1 cellular context compared by ENCODE assay signal in the genomic region with DNA sequence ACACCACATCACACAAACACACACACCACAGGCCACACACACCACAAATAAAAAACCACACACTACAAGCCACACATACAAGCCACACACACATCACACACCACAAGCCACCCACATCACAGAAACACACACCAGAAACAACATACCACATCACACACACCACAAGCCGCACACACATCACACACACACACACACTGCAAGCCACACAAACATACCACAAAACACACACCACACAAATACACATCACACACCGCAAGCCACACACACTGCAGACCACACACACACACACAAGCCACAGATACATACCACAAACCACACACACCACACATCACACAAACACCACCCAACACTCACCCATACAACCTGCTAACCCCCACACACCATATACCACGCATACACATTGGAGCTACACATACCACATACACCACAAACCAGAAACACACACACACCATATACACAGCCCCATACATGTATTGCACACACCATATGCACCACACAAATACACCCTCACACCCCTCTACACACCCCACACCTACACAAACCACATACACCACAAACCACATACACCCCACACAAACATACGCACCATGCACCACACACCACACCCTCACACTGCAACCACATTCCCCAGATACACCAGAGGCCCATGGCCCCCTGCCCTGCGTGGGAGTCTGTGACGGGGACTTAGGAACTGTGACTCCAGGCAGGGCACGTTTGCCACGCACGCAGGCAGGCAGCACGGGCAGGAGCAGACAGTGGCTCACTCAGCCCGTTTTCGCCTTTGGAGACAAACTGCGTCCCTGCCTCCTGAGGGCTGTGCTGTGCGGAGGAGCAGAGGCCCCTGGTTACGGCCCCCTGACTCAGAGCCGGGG.
A peak's percentile ranks its signal among the peaks of the same experiment; 100 is the strongest.
TF ChIP-seq lines count a peak whose summit lies in the region.

No MANE protein-coding gene starts in this region.

TF ChIP-seq in K562, 482 proteins besides CTCF, POLR2A, EP300 and RAD21 (continued from another document and continues in another):
- TF ChIP-seq, protein P1, sequence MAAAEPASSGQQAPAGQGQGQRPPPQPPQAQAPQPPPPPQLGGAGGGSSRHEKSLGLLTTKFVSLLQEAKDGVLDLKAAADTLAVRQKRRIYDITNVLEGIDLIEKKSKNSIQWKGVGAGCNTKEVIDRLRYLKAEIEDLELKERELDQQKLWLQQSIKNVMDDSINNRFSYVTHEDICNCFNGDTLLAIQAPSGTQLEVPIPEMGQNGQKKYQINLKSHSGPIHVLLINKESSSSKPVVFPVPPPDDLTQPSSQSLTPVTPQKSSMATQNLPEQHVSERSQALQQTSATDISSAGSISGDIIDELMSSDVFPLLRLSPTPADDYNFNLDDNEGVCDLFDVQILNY (CRISPR knock-in tag; IDR thresholded peaks at IDR 0.05), result peak; percentile 62; the same call in 1 of the 2 replicates
- no peak for TF ChIP-seq MXI1 (IDR thresholded peaks at IDR 0.05; ENCODE audit: low read depth, low read length)
- 0 out of 2 replicates have a peak, but pooled peaks have one; percentile 40 for TF ChIP-seq SUPT5H (IDR thresholded peaks at IDR 0.05)
- TF ChIP-seq NFYB (IDR thresholded peaks at IDR 0.05; ENCODE audit: extremely low read depth, insufficient read length), result no peak
- TF ChIP-seq ZNF589 (CRISPR knock-in tag; IDR thresholded peaks at IDR 0.05; ENCODE audit: low read depth), result no peak
- TF ChIP-seq, protein P2, sequence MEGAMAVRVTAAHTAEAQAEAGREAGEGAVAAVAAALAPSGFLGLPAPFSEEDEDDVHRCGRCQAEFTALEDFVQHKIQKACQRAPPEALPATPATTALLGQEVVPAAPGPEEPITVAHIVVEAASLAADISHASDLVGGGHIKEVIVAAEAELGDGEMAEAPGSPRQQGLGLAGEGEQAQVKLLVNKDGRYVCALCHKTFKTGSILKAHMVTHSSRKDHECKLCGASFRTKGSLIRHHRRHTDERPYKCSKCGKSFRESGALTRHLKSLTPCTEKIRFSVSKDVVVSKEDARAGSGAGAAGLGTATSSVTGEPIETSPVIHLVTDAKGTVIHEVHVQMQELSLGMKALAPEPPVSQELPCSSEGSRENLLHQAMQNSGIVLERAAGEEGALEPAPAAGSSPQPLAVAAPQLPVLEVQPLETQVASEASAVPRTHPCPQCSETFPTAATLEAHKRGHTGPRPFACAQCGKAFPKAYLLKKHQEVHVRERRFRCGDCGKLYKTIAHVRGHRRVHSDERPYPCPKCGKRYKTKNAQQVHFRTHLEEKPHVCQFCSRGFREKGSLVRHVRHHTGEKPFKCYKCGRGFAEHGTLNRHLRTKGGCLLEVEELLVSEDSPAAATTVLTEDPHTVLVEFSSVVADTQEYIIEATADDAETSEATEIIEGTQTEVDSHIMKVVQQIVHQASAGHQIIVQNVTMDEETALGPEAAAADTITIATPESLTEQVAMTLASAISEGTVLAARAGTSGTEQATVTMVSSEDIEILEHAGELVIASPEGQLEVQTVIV (CRISPR knock-in tag; IDR thresholded peaks at IDR 0.05; ENCODE audit: borderline replicate concordance), result no peak
- TF ChIP-seq, protein P3, sequence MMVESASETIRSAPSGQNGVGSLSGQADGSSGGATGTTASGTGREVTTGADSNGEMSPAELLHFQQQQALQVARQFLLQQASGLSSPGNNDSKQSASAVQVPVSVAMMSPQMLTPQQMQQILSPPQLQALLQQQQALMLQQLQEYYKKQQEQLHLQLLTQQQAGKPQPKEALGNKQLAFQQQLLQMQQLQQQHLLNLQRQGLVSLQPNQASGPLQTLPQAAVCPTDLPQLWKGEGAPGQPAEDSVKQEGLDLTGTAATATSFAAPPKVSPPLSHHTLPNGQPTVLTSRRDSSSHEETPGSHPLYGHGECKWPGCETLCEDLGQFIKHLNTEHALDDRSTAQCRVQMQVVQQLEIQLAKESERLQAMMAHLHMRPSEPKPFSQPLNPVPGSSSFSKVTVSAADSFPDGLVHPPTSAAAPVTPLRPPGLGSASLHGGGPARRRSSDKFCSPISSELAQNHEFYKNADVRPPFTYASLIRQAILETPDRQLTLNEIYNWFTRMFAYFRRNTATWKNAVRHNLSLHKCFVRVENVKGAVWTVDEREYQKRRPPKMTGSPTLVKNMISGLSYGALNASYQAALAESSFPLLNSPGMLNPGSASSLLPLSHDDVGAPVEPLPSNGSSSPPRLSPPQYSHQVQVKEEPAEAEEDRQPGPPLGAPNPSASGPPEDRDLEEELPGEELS (CRISPR knock-in tag; IDR thresholded peaks at IDR 0.05; ENCODE audit: borderline replicate concordance), result no peak
- no peak for TF ChIP-seq PRPF4 (IDR thresholded peaks at IDR 0.05; ENCODE audit: insufficient read depth, low read depth, low read length, poor library complexity, severe bottlenecking)
- TF ChIP-seq ZNF224 (CRISPR knock-in tag; IDR thresholded peaks at IDR 0.05), result no peak
- TF ChIP-seq TBP (optimal IDR thresholded peaks at IDR 0.05; ENCODE audit: low read depth, low read length), result no peak
- TF ChIP-seq RBM25 (IDR thresholded peaks at IDR 0.05; ENCODE audit: low read depth, low read length, severe bottlenecking), result no peak
- TF ChIP-seq ZNF324 (CRISPR knock-in tag; IDR thresholded peaks at IDR 0.05), result no peak
- no peak for TF ChIP-seq SREBF1 (IDR thresholded peaks at IDR 0.05; ENCODE audit: borderline replicate concordance, low read depth, low read length)
- TF ChIP-seq ZNF311 (CRISPR knock-in tag; IDR thresholded peaks at IDR 0.05), result no peak
- TF ChIP-seq YBX1 (IDR thresholded peaks at IDR 0.05), result 0 out of 2 replicates have a peak, but pooled peaks have one; percentile 15
- TF ChIP-seq NFE2L1 (tag; IDR thresholded peaks at IDR 0.05; ENCODE audit: borderline replicate concordance, low read depth), result no peak
- no peak for TF ChIP-seq KDM5B (IDR thresholded peaks at IDR 0.05; ENCODE audit: insufficient replicate concordance, low read depth, low read length)
- no peak for TF ChIP-seq ESRRB (CRISPR knock-in tag; IDR thresholded peaks at IDR 0.05; ENCODE audit: borderline replicate concordance)
- TF ChIP-seq ZKSCAN3 (CRISPR knock-in tag; IDR thresholded peaks at IDR 0.05), result no peak
- no peak for TF ChIP-seq TAF1 (IDR thresholded peaks at IDR 0.05; ENCODE audit: control insufficient read depth, extremely low read depth, insufficient read depth, low read length, severe bottlenecking)
- TF ChIP-seq PML (IDR thresholded peaks at IDR 0.05; ENCODE audit: low read length), result no peak
- TF ChIP-seq ZNF3 (CRISPR knock-in tag; IDR thresholded peaks at IDR 0.05), result no peak
- no peak; the same call in 1 of the 2 replicates for TF ChIP-seq SMARCA4 (IDR thresholded peaks at IDR 0.05)
- no peak for TF ChIP-seq BRF1 (IDR thresholded peaks at IDR 0.05; ENCODE audit: borderline replicate concordance, extremely low read depth, insufficient read length)
- TF ChIP-seq PRMT5 (CRISPR knock-in tag; IDR thresholded peaks at IDR 0.05), result no peak
- no peak for TF ChIP-seq SRSF1 (IDR thresholded peaks at IDR 0.05; ENCODE audit: low read depth, low read length)
- TF ChIP-seq TEAD1 (CRISPR knock-in tag; IDR thresholded peaks at IDR 0.05), result 0 out of 4 replicates have a peak, but pooled peaks of 1 of the 2 experiments have one; percentile 12
- 0 out of 4 replicates have a peak, but pooled peaks of 1 of the 2 experiments have one; percentile 33 for TF ChIP-seq FOXK2 (conservative IDR thresholded peaks at IDR 0.05 in 1 of 2, IDR thresholded peaks at IDR 0.05 in 1 of 2; ENCODE audit: low read depth in 2 of 2)
- no peak for TF ChIP-seq CREBBP (IDR thresholded peaks at IDR 0.05; ENCODE audit: low read depth, low read length)
- no peak for TF ChIP-seq ZNF76 (CRISPR knock-in tag; IDR thresholded peaks at IDR 0.05; ENCODE audit: borderline replicate concordance)
- TF ChIP-seq PTBP1 (IDR thresholded peaks at IDR 0.05; ENCODE audit: low read depth, low read length), result no peak
- no peak for TF ChIP-seq FOS (IDR thresholded peaks at IDR 0.05; ENCODE audit: extremely low read depth, insufficient read length)
- 0 out of 2 replicates have a peak, but pooled peaks have one; percentile 69 for TF ChIP-seq ADNP (tag; IDR thresholded peaks at IDR 0.05)
- no peak for TF ChIP-seq ZFX (CRISPR knock-in tag; IDR thresholded peaks at IDR 0.05)
- TF ChIP-seq, protein P4, sequence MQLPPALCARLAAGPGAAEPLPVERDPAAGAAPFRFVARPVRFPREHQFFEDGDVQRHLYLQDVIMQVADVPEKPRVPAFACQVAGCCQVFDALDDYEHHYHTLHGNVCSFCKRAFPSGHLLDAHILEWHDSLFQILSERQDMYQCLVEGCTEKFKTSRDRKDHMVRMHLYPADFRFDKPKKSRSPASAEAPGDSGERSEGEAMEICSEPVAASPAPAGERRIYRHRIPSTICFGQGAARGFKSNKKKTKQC (CRISPR knock-in tag; IDR thresholded peaks at IDR 0.05), result no peak
- no peak for TF ChIP-seq GABPB2 (CRISPR knock-in tag; conservative IDR thresholded peaks at IDR 0.05)
- TF ChIP-seq CBX1 (IDR thresholded peaks at IDR 0.05; ENCODE audit: low read depth), result no peak; the same call in 1 of the 2 replicates
- no peak for TF ChIP-seq NCOA6 (IDR thresholded peaks at IDR 0.05)
- no peak for TF ChIP-seq ZNF431 (CRISPR knock-in tag; IDR thresholded peaks at IDR 0.05)
- no peak for TF ChIP-seq ZNF121 (CRISPR knock-in tag; conservative IDR thresholded peaks at IDR 0.05)
- TF ChIP-seq ARID1B (IDR thresholded peaks at IDR 0.05), result peak; percentile 43
- no peak for TF ChIP-seq PHTF2 (CRISPR knock-in tag; IDR thresholded peaks at IDR 0.05)
- no peak for TF ChIP-seq CBX3 (IDR thresholded peaks at IDR 0.05; ENCODE audit: borderline replicate concordance in 1 of 2, low read length in 2 of 2)
- TF ChIP-seq, protein P5, sequence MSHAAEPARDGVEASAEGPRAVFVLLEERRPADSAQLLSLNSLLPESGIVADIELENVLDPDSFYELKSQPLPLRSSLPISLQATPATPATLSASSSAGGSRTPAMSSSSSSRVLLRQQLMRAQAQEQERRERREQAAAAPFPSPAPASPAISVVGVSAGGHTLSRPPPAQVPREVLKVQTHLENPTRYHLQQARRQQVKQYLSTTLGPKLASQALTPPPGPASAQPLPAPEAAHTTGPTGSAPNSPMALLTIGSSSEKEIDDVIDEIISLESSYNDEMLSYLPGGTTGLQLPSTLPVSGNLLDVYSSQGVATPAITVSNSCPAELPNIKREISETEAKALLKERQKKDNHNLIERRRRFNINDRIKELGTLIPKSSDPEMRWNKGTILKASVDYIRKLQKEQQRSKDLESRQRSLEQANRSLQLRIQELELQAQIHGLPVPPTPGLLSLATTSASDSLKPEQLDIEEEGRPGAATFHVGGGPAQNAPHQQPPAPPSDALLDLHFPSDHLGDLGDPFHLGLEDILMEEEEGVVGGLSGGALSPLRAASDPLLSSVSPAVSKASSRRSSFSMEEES (CRISPR knock-in tag; IDR thresholded peaks at IDR 0.05), result no peak
- TF ChIP-seq, protein P6, sequence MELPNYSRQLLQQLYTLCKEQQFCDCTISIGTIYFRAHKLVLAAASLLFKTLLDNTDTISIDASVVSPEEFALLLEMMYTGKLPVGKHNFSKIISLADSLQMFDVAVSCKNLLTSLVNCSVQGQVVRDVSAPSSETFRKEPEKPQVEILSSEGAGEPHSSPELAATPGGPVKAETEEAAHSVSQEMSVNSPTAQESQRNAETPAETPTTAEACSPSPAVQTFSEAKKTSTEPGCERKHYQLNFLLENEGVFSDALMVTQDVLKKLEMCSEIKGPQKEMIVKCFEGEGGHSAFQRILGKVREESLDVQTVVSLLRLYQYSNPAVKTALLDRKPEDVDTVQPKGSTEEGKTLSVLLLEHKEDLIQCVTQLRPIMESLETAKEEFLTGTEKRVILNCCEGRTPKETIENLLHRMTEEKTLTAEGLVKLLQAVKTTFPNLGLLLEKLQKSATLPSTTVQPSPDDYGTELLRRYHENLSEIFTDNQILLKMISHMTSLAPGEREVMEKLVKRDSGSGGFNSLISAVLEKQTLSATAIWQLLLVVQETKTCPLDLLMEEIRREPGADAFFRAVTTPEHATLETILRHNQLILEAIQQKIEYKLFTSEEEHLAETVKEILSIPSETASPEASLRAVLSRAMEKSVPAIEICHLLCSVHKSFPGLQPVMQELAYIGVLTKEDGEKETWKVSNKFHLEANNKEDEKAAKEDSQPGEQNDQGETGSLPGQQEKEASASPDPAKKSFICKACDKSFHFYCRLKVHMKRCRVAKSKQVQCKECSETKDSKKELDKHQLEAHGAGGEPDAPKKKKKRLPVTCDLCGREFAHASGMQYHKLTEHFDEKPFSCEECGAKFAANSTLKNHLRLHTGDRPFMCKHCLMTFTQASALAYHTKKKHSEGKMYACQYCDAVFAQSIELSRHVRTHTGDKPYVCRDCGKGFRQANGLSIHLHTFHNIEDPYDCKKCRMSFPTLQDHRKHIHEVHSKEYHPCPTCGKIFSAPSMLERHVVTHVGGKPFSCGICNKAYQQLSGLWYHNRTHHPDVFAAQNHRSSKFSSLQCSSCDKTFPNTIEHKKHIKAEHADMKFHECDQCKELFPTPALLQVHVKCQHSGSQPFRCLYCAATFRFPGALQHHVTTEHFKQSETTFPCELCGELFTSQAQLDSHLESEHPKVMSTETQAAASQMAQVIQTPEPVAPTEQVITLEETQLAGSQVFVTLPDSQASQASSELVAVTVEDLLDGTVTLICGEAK (IDR thresholded peaks at IDR 0.05), result no peak
- TF ChIP-seq, protein P6 (CRISPR knock-in tag; IDR thresholded peaks at IDR 0.05), result peak; percentile 10; the same call in 1 of the 2 replicates
